ENCODE assay signal across 8 cellular contexts in genomic region chr3:40191850-40192448, GRCh38.
A peak's percentile ranks its signal among the peaks of the same experiment; 100 is the strongest.
DNase-seq lines count a peak whose midpoint lies in the region; ATAC-seq, FAIRE-seq and TF ChIP-seq lines count a peak whose summit lies in the region.

No MANE protein-coding gene starts in this region.

- H3K18ac ChIP-seq in mesendoderm (ENCODE audit: low read length) = no peak overlapping the region

- no peak for TF ChIP-seq POLR2A in H54 (IDR thresholded peaks at IDR 0.05; ENCODE audit: low read depth, low read length)

- FAIRE-seq in H54 (lab: Jason Lieb, UNC) = peak; percentile 68

- H3K4me1 ChIP-seq in mesendoderm (ENCODE audit: control insufficient read depth, low read depth, low read length) = peaks cover 2% of the 10 kb centered on the region

- H4K8ac ChIP-seq in mesendoderm (ENCODE audit: low read depth, low read length) = no peak overlapping the region

- DNase-seq in EH (ENCODE audit: low read depth) (peak; percentile 62), H54 (ENCODE audit: insufficient read length, low spot score) (peak; percentile 39), NCI-H146 treated with DMSO at 0.1 percent for 48 hours (lab: John Stamatoyannopoulos, UW; ENCODE audit: unreplicated experiment) (peak; percentile 2), mesendoderm (peak; percentile 68)
- peak; percentile 47 to 48 for DNase-seq in activated CD4-positive, alpha-beta T cell treated with anti-CD3 and anti-CD28 coated beads, Interleukin-2, amount 50 U/mL, for 4 hours
- peak; percentile 48 for DNase-seq in effector CD4-positive, alpha-beta T cell
- DNase-seq in stimulated activated CD8-positive, alpha-beta memory T cell treated with anti-CD3 and anti-CD28 coated beads, Interleukin-7, amount 100 ng/mL, for 24 hours (ENCODE audit: low read depth) = peak; percentile 41

- no peak overlapping the region for H3K9ac ChIP-seq in mesendoderm (ENCODE audit: low read length)

- H4K5ac ChIP-seq in mesendoderm (ENCODE audit: low read length) = no peak overlapping the region

- H2BK5ac ChIP-seq in mesendoderm (ENCODE audit: low read length) = no peak overlapping the region

- no peak overlapping the region for H3K4ac ChIP-seq in mesendoderm (ENCODE audit: low read depth, low read length)

- no peaks in the 10 kb centered on the region for H3K79me2 ChIP-seq in mesendoderm (ENCODE audit: control insufficient read depth, insufficient read depth, low read length)

- WGBS in mesendoderm (ENCODE audit: extremely low coverage, insufficient coverage, low lambda C conversion rate) = no CpG with 5 or more reads among the region's 3 CpGs

- H2BK15ac ChIP-seq in mesendoderm (replicated peaks; ENCODE audit: low read depth) = no peak overlapping the region

- no peak overlapping the region for H3K4me3 ChIP-seq in mesendoderm (ENCODE audit: low read length)

- no peaks in the 10 kb centered on the region for H3K36me3 ChIP-seq in mesendoderm (ENCODE audit: control insufficient read depth, insufficient read depth, low read length)

- ATAC-seq in HG02870 (IDR thresholded peaks at IDR 0.05; ENCODE audit: unreplicated experiment) = no peak

- no peaks in the 10 kb centered on the region for H3K79me1 ChIP-seq in mesendoderm (ENCODE audit: low read length)

- H3K4me2 ChIP-seq in mesendoderm (ENCODE audit: low read length) = no peak overlapping the region

- no peaks in the 10 kb centered on the region for H3K27me3 ChIP-seq in mesendoderm (ENCODE audit: insufficient read depth, low read length, poor library complexity)

- H2BK120ac ChIP-seq in mesendoderm (ENCODE audit: low read depth, low read length) = no peak overlapping the region

- H3K27ac ChIP-seq in mesendoderm (ENCODE audit: low read depth, low read length) = no peak overlapping the region

- no peak overlapping the region for H3K56ac ChIP-seq in mesendoderm (ENCODE audit: low read length)

- H2AK5ac ChIP-seq in mesendoderm (ENCODE audit: low read length) = no peak overlapping the region

- no peak overlapping the region for H3K23ac ChIP-seq in mesendoderm (ENCODE audit: low read length)

Comparison
In these comparisons a context has a peak if more than half of its experiments do, and no peak if none do; other contexts are left out.
1. DNase-seq: peak in every context shown above with its lines; median percentile 68 in mesendoderm; 62 in EH; 48 in effector CD4-positive, alpha-beta T cell; 48 in activated CD4-positive, alpha-beta T cell treated with anti-CD3 and anti-CD28 coated beads, Interleukin-2, amount 50 U/mL, for 4 hours; 41 in stimulated activated CD8-positive, alpha-beta memory T cell treated with anti-CD3 and anti-CD28 coated beads, Interleukin-7, amount 100 ng/mL, for 24 hours; 39 in H54; 2 in NCI-H146 treated with DMSO at 0.1 percent for 48 hours.